Comparison of ENCODE assay signal across 20 cellular contexts in the genomic region with DNA sequence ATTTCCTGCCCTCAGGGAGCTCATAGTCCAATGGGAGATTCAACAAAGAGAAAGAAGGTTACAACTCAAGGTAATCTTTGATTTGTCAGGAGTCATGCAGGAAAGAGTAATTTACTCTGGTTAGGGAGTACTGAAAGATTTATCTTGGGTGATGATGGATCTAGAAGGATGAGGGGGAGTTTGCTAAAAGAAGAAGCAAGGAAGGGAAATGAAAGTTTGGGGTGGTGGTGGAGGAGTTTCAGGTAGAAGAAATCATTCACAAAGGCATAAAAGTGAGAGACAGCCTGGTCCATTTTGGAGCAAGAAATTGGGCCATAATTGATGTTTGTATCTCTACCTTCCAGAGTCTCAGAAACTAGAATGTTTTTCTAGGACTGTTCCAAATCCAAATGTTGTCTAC.
"Had no signal": no experiment of that assay in that cellular context is flagged by ENCODE, and none has a peak within 500 bp of the region (broad histone marks: within the 10 kb centered on the region; RNA-seq: fewer than 3 reads in every experiment).

No MANE protein-coding gene starts in this region.

- H3K27ac Mint-ChIP-seq: endodermal cell, type B pancreatic cell had no signal

- H3K27me3 Mint-ChIP-seq: type B pancreatic cell had no signal

- H3K27ac ChIP-seq: coronary artery, foreskin keratinocyte, suprapubic skin, thyroid gland had no signal

- FAIRE-seq: endothelial cell of umbilical vein, urothelium cell line had no signal

- ATAC-seq: foreskin keratinocyte; left colon; left ventricle myocardium superior; sciatic nerve; stimulated activated naive CD8-positive, alpha-beta T cell treated with anti-CD3 and anti-CD28 coated beads, Interleukin-15, Interleukin-2, amounts not matched to agents 100 U/mL and 50 U/mL, for 24 hours had no signal

- H3K9me3 Mint-ChIP-seq: endodermal cell had no signal

- H3K27me3 ChIP-seq: foreskin keratinocyte, suprapubic skin, thyroid gland had no signal

- DNase-seq: effector CD4-positive, alpha-beta T cell; endodermal cell; erythroblast; head of caudate nucleus; hippocampal formation; left colon; left ventricle myocardium superior; naive thymus-derived CD8-positive, alpha-beta T cell; posterior cingulate gyrus; stimulated activated CD4-positive, alpha-beta T cell treated with anti-CD3 and anti-CD28 coated beads, Interleukin-12 subunit alpha, Interleukin-12 subunit beta, amount 100 ng/mL, for 4 hours; stimulated activated naive CD8-positive, alpha-beta T cell treated with anti-CD3 and anti-CD28 coated beads, Interleukin-15, Interleukin-2, amounts not matched to agents 100 U/mL and 50 U/mL, for 24 hours; thyroid gland had no signal

- H3K4me3 ChIP-seq: coronary artery, lung, suprapubic skin, thyroid gland had no signal

- H3K36me3 Mint-ChIP-seq: naive thymus-derived CD8-positive, alpha-beta T cell had no signal

- H3K4me1 ChIP-seq: suprapubic skin had no signal

- H3K4me3 Mint-ChIP-seq: endodermal cell; naive thymus-derived CD8-positive, alpha-beta T cell; type B pancreatic cell had no signal

- H3K36me3 ChIP-seq: suprapubic skin, thyroid gland had no signal

- H3K9me3 ChIP-seq: suprapubic skin, thyroid gland had no signal
